13 cellular contexts compared by ENCODE assay signal in genomic region chr17:35730400-35731005, GRCh38. TPM values are rescaled to one million over a fixed set of nuclear protein-coding genes. Genes with fewer than 3 reads are reported as not detected.
DNase-seq lines count a peak whose midpoint lies in the region; ATAC-seq, FAIRE-seq and TF ChIP-seq lines count a peak whose summit lies in the region.
"Had no signal": no experiment of that assay in that cellular context is flagged by ENCODE, and none has a peak within 500 bp of the region (broad histone marks: within the 10 kb centered on the region; RNA-seq: fewer than 3 reads in every experiment).

No MANE protein-coding gene starts in this region.

- H3K27me3 ChIP-seq in SK-N-SH (ENCODE audit: insufficient read depth) (no peaks in the 10 kb centered on the region), H7 (ENCODE audit: control insufficient read depth, insufficient read depth, low read length) (no peaks in the 10 kb centered on the region), pancreas (no peaks in the 10 kb centered on the region)

- no peak overlapping the region for H3K27ac ChIP-seq in SK-N-SH (ENCODE audit: low read depth in 2 of 2, low read length in 1 of 2)
- H3K27ac ChIP-seq in pancreas, result no peak overlapping the region
- H3K27ac ChIP-seq: 22Rv1 had no signal

- H2AFZ ChIP-seq in SK-N-SH (ENCODE audit: low read depth), result no peak overlapping the region

- peak overlapping the region; percentile 67 for H3K27ac Mint-ChIP-seq in activated naive CD8-positive, alpha-beta T cell treated with anti-CD3 and anti-CD28 coated beads, Interleukin-2, amount 50 U/mL, for 24 hours
- peak overlapping the region in 1 of 3 experiments; percentile 29 for H3K27ac Mint-ChIP-seq in nephron

- WGBS in SK-N-SH (ENCODE audit: low lambda C conversion rate), result 79% methylated on average over 10 of the region's 10 CpGs
- WGBS in pancreas, 2 donors, result 82 to 89% methylated on average over 10 of the region's 10 CpGs

- no peaks in the 10 kb centered on the region for H3K79me2 ChIP-seq in SK-N-SH (ENCODE audit: insufficient read depth)

- POLR2A ChIA-PET in SK-N-SH (lab: Yijun Ruan, JAX), result no interaction called here

- DNase-seq in SK-N-SH (no peak), H7 (peak; percentile 33), COLO668 (lab: John Stamatoyannopoulos, UW; ENCODE audit: unreplicated experiment) (no peak), pancreas (no peak)
- DNase-seq in activated naive CD8-positive, alpha-beta T cell treated with anti-CD3 and anti-CD28 coated beads, Interleukin-2, amount 50 U/mL, for 24 hours, result no peak
- DNase-seq: cerebellar nuclear complex, NCI-H446 treated with DMSO at 0.1 percent for 48 hours, PC-3 had no signal

- H3K36me3 ChIP-seq in SK-N-SH (replicated peaks in 1 of 2; ENCODE audit: control insufficient read depth in 1 of 2, insufficient read depth in 2 of 2, low read length in 1 of 2), result peaks cover 0 to 7% of the 10 kb centered on the region in 2 experiments
- H3K36me3 ChIP-seq in H7 (replicated peaks; ENCODE audit: control insufficient read depth, insufficient read depth, low read length), result no peaks in the 10 kb centered on the region; the same call in 1 of the 2 replicates
- H3K36me3 ChIP-seq in pancreas, result peaks cover 0 to 3% (median 0%) of the 10 kb centered on the region in 3 donors

- H3K4me2 ChIP-seq in SK-N-SH, result 0 out of 2 replicates have a peak overlapping the region, but pooled peaks have one; percentile 81

- H4K20me1 ChIP-seq in SK-N-SH (ENCODE audit: insufficient read depth), result peaks cover 7% of the 10 kb centered on the region

- no peaks in the 10 kb centered on the region for H3K27me3 Mint-ChIP-seq in activated naive CD8-positive, alpha-beta T cell treated with anti-CD3 and anti-CD28 coated beads, Interleukin-2, amount 50 U/mL, for 24 hours
- H3K27me3 Mint-ChIP-seq in nephron (ENCODE audit: low read depth), result no peaks in the 10 kb centered on the region

- H3K36me3 Mint-ChIP-seq in activated naive CD8-positive, alpha-beta T cell treated with anti-CD3 and anti-CD28 coated beads, Interleukin-2, amount 50 U/mL, for 24 hours (ENCODE audit: low read depth), result peaks cover 5% of the 10 kb centered on the region
- peaks cover 6% of the 10 kb centered on the region for H3K36me3 Mint-ChIP-seq in nephron (ENCODE audit: low read depth)

- H3K9ac ChIP-seq in SK-N-SH, result no peak overlapping the region

- peaks cover 9% of the 10 kb centered on the region for H3F3A ChIP-seq in SK-N-SH (replicated peaks; ENCODE audit: insufficient read depth)

- H3K4me3 ChIP-seq in SK-N-SH (ENCODE audit: low read depth in 2 of 2, low read length in 1 of 2) (no peak overlapping the region), H7 (ENCODE audit: insufficient read depth, low read depth, low read length) (no peak overlapping the region), pancreas (no peak overlapping the region)

- intact Hi-C loops in pancreas (cut with DNase I), result no loop called here

- H3K4me3 Mint-ChIP-seq in activated naive CD8-positive, alpha-beta T cell treated with anti-CD3 and anti-CD28 coated beads, Interleukin-2, amount 50 U/mL, for 24 hours, result peak overlapping the region; percentile 76
- H3K4me3 Mint-ChIP-seq in nephron, result peak overlapping the region; percentile 81 to 83 (median 82)

- no peaks in the 10 kb centered on the region for H3K9me2 ChIP-seq in SK-N-SH

- peaks cover 11% of the 10 kb centered on the region for H3K4me1 Mint-ChIP-seq in activated naive CD8-positive, alpha-beta T cell treated with anti-CD3 and anti-CD28 coated beads, Interleukin-2, amount 50 U/mL, for 24 hours
- H3K4me1 Mint-ChIP-seq in nephron, result peaks cover 44% of the 10 kb centered on the region

- CTCF ChIA-PET in SK-N-SH (lab: Yijun Ruan, JAX), result interaction anchor here (1.0 to 5.2 kb wide), 6 partner anchors 13 to 118 kb away, joined by 3 to 53 read pairs (median 8); no protein-coding TSS in a partner anchor

- H3K9me3 Mint-ChIP-seq in activated naive CD8-positive, alpha-beta T cell treated with anti-CD3 and anti-CD28 coated beads, Interleukin-2, amount 50 U/mL, for 24 hours, result no peaks in the 10 kb centered on the region
- no peaks in the 10 kb centered on the region for H3K9me3 Mint-ChIP-seq in nephron

- FAIRE-seq in pancreas (lab: Jason Lieb, UNC), result no peak

- peaks cover 18 to 25% of the 10 kb centered on the region in 2 experiments; a peak in 3 of 4 replicates for H3K4me1 ChIP-seq in SK-N-SH (ENCODE audit: control insufficient read depth in 1 of 2, insufficient read depth in 2 of 2, low read depth in 1 of 2, low read length in 1 of 2)
- H3K4me1 ChIP-seq in pancreas, result peaks cover 0 to 11% (median 6%) of the 10 kb centered on the region in 3 donors

- no peak for ATAC-seq in SK-N-SH treated with all-trans-retinoic acid at 6 μM for 48 hours
- peak; percentile 9 for ATAC-seq in activated naive CD8-positive, alpha-beta T cell treated with anti-CD3 and anti-CD28 coated beads, Interleukin-2, amount 50 U/mL, for 24 hours
- no peak for ATAC-seq in HG02759 (IDR thresholded peaks at IDR 0.05; ENCODE audit: unreplicated experiment)
- no peak for ATAC-seq in pancreas

- TF ChIP-seq RAD21 in SK-N-SH (IDR thresholded peaks at IDR 0.05; ENCODE audit: low read length), result no peak

- TF ChIP-seq CTCF in SK-N-SH (IDR thresholded peaks at IDR 0.05) (no peak), nephron (IDR thresholded peaks at IDR 0.05; ENCODE audit: unreplicated experiment in 3 of 3) (no peak), pancreas (IDR thresholded peaks at IDR 0.05) (no peak)

- H3K9me3 ChIP-seq in SK-N-SH (no peaks in the 10 kb centered on the region), pancreas (no peaks in the 10 kb centered on the region)

- no peak for TF ChIP-seq EP300 in SK-N-SH (IDR thresholded peaks at IDR 0.05; ENCODE audit: borderline replicate concordance in 1 of 2, low read depth in 1 of 2, low read length in 1 of 2)

TF ChIP-seq in SK-N-SH, 30 proteins besides CTCF, POLR2A, EP300 and RAD21 (continues in another document):
- no peak for TF ChIP-seq USF1 (IDR thresholded peaks at IDR 0.05; ENCODE audit: borderline replicate concordance, low read depth)

TF ChIP-seq in SK-N-SH treated with all-trans-retinoic acid at 6 μM for 48 hours, 23 proteins besides CTCF, POLR2A, EP300 and RAD21:
- TF ChIP-seq ESRRG (CRISPR knock-in tag; IDR thresholded peaks at IDR 0.05) (no peak), GLIS3 (CRISPR knock-in tag; IDR thresholded peaks at IDR 0.05) (no peak), PATZ1 (CRISPR knock-in tag; IDR thresholded peaks at IDR 0.05; ENCODE audit: borderline replicate concordance) (no peak), ISL1 (CRISPR knock-in tag; IDR thresholded peaks at IDR 0.05) (no peak), RARB (CRISPR knock-in tag; IDR thresholded peaks at IDR 0.05) (no peak), BACH2 (CRISPR knock-in tag; IDR thresholded peaks at IDR 0.05; ENCODE audit: borderline replicate concordance) (no peak), TCF4 (CRISPR knock-in tag; IDR thresholded peaks at IDR 0.05; ENCODE audit: borderline replicate concordance) (no peak), ZFP3 (CRISPR knock-in tag; IDR thresholded peaks at IDR 0.05) (no peak), CSRNP3 (CRISPR knock-in tag; IDR thresholded peaks at IDR 0.05) (no peak), ZNF8 (CRISPR knock-in tag; IDR thresholded peaks at IDR 0.05) (no peak)

RNA-seq across cellular contexts. Expression of gene RASL10B, which starts 0.9 kb away (rescaled TPM):
- 4.2 and 4.3 TPM in 2 replicates for polyA plus RNA-seq in SK-N-SH (2012; rRNA removed)
- 2.2 and 3.8 TPM in 2 replicates for polyA plus RNA-seq in SK-N-SH (2012; cell fraction: cytosol; rRNA removed)
- 6.4 and 8.3 TPM in 2 replicates for polyA plus RNA-seq in SK-N-SH (2012; cell fraction: nucleus; rRNA removed)
- total RNA-seq in H7 (2014; rRNA removed; shearing (Covaris generic)), result 13.8 and 16.9 TPM in 2 replicates
- 1 to 10 TPM; 3.1 to 4.9 (median 4.0) TPM for total RNA-seq in pancreas
- polyA plus RNA-seq in pancreas, result 1 to 10 TPM; 2.5 to 6.3 TPM

RNA-seq across cellular contexts. Expression of gene GAS2L2, which starts 22.5 kb away (rescaled TPM):
- polyA plus RNA-seq in SK-N-SH (2012; rRNA removed) (0.02 TPM in 1 of 2 replicates, not detected in the other), pancreas (under 1 TPM in 1 of 2 donors, not detected in 1; 0.33 TPM)
- 0.01 TPM in 2 replicates for polyA plus RNA-seq in SK-N-SH (2012; cell fraction: cytosol; rRNA removed)
- 0.08 and 0.10 TPM in 2 replicates for polyA plus RNA-seq in SK-N-SH (2012; cell fraction: nucleus; rRNA removed)
- total RNA-seq in H7 (2014; rRNA removed; shearing (Covaris generic)), result 0.10 TPM in 1 of 2 replicates, not detected in the other
- under 1 TPM; 0.03 to 0.15 (median 0.07) TPM for total RNA-seq in pancreas
- total RNA-seq: PC-3, skeletal muscle tissue had no signal

RNA-seq across cellular contexts. Expression of gene C17orf50, which starts 30.2 kb away (rescaled TPM):
- polyA plus RNA-seq in SK-N-SH (2012; rRNA removed), result 0.05 TPM in 1 of 2 replicates, not detected in the other
- 0.03 and 0.04 TPM in 2 replicates for polyA plus RNA-seq in SK-N-SH (2012; cell fraction: cytosol; rRNA removed)
- not detected in 2 replicates for polyA plus RNA-seq in SK-N-SH (2012; cell fraction: nucleus; rRNA removed)
- not detected in 2 replicates for total RNA-seq in H7 (2014; rRNA removed; shearing (Covaris generic))
- total RNA-seq in pancreas, result under 1 TPM in 2 of 6 donors, not detected in 4; 0.17 to 0.28 TPM
- under 1 TPM in 1 of 2 donors, not detected in 1; 0.12 TPM for polyA plus RNA-seq in pancreas
- total RNA-seq: PC-3, skeletal muscle tissue had no signal
